ENCODE assay signal across 10 cellular contexts in genomic region chr1:89198081-89198480, GRCh38. TPM values are rescaled to one million over a fixed set of nuclear protein-coding genes. Genes with fewer than 3 reads are reported as not detected.
DNase-seq lines count a peak whose midpoint lies in the region; ATAC-seq and TF ChIP-seq lines count a peak whose summit lies in the region.
"Had no signal": no experiment of that assay in that cellular context is flagged by ENCODE, and none has a peak within 500 bp of the region (broad histone marks: within the 10 kb centered on the region; RNA-seq: fewer than 3 reads in every experiment).

No MANE protein-coding gene starts in this region.

- peak overlapping the region; percentile 51 for H3K4me3 ChIP-seq in colonic mucosa

- no peaks in the 10 kb centered on the region for H3K4me1 ChIP-seq in colonic mucosa

- no peak for DNase-seq in stimulated activated naive CD8-positive, alpha-beta T cell treated with anti-CD3 and anti-CD28 coated beads, Interleukin-15, Interleukin-2, amounts not matched to agents 100 U/mL and 50 U/mL, for 24 hours
- no peak for DNase-seq in colonic mucosa
- peak; percentile 6 for DNase-seq in naive B cell
- DNase-seq in HPDE6-E6E7 (ENCODE audit: extremely low spot score) = no peak
- DNase-seq in NCI-H69 (lab: John Stamatoyannopoulos, UW) = no peak
- DNase-seq in central memory CD4-positive, alpha-beta T cell = no peak
- DNase-seq: DMS153, kidney glomerular epithelial cell had no signal

- no peaks in the 10 kb centered on the region for H3K27me3 Mint-ChIP-seq in stimulated activated naive CD8-positive, alpha-beta T cell treated with anti-CD3 and anti-CD28 coated beads, Interleukin-15, Interleukin-2, amounts not matched to agents 100 ng/mL and 50 ng/mL, for 24 hours
- H3K27me3 Mint-ChIP-seq in naive B cell = no peaks in the 10 kb centered on the region

- no peak for ATAC-seq in stimulated activated naive CD8-positive, alpha-beta T cell treated with anti-CD3 and anti-CD28 coated beads, Interleukin-15, Interleukin-2, amounts not matched to agents 100 U/mL and 50 U/mL, for 24 hours
- ATAC-seq in naive B cell (ENCODE audit: low read depth in 2 of 2) (no peak), HG02798 (IDR thresholded peaks at IDR 0.05; ENCODE audit: poor library complexity, unreplicated experiment) (no peak)

- no peaks in the 10 kb centered on the region for H3K36me3 ChIP-seq in colonic mucosa

- peaks cover 84% of the 10 kb centered on the region for H3K4me1 Mint-ChIP-seq in stimulated activated naive CD8-positive, alpha-beta T cell treated with anti-CD3 and anti-CD28 coated beads, Interleukin-15, Interleukin-2, amounts not matched to agents 100 ng/mL and 50 ng/mL, for 24 hours (ENCODE audit: low read depth)
- H3K4me1 Mint-ChIP-seq in naive B cell = peaks cover 44 to 74% (median 53%) of the 10 kb centered on the region in 3 donors

- peak overlapping the region; percentile 76 for H3K27ac ChIP-seq in colonic mucosa

- TF ChIP-seq CTCF in colonic mucosa (IDR thresholded peaks at IDR 0.05) = no peak

- H3K4me3 Mint-ChIP-seq in stimulated activated naive CD8-positive, alpha-beta T cell treated with anti-CD3 and anti-CD28 coated beads, Interleukin-15, Interleukin-2, amounts not matched to agents 100 ng/mL and 50 ng/mL, for 24 hours = peak overlapping the region; percentile 94
- H3K4me3 Mint-ChIP-seq in naive B cell = peak overlapping the region; percentile 94 to 99 (median 97)

- peaks cover 34% of the 10 kb centered on the region for H3K36me3 Mint-ChIP-seq in stimulated activated naive CD8-positive, alpha-beta T cell treated with anti-CD3 and anti-CD28 coated beads, Interleukin-15, Interleukin-2, amounts not matched to agents 100 ng/mL and 50 ng/mL, for 24 hours (ENCODE audit: low read depth)
- peaks cover 16 to 23% of the 10 kb centered on the region in 2 donors for H3K36me3 Mint-ChIP-seq in naive B cell

- peak overlapping the region; percentile 52 to 79 for H3K9ac ChIP-seq in colonic mucosa (ENCODE audit: low read depth in 2 of 2, low read length in 2 of 2)

- no peaks in the 10 kb centered on the region for H3K9me3 ChIP-seq in colonic mucosa

- no peaks in the 10 kb centered on the region for H3K27me3 ChIP-seq in colonic mucosa

- no peaks in the 10 kb centered on the region for H3K9me3 Mint-ChIP-seq in stimulated activated naive CD8-positive, alpha-beta T cell treated with anti-CD3 and anti-CD28 coated beads, Interleukin-15, Interleukin-2, amounts not matched to agents 100 ng/mL and 50 ng/mL, for 24 hours
- no peaks in the 10 kb centered on the region for H3K9me3 Mint-ChIP-seq in naive B cell

- H3K27ac Mint-ChIP-seq in stimulated activated naive CD8-positive, alpha-beta T cell treated with anti-CD3 and anti-CD28 coated beads, Interleukin-15, Interleukin-2, amounts not matched to agents 100 ng/mL and 50 ng/mL, for 24 hours = peak overlapping the region; percentile 99
- peak overlapping the region; percentile 90 to 98 (median 96) for H3K27ac Mint-ChIP-seq in naive B cell

- intact Hi-C loops in colonic mucosa (cut with DNase I) = no loop called here

RNA-seq across cellular contexts. Expression of gene GBP4, which starts 0.7 kb away (rescaled TPM):
- 1 to 10 TPM; 2.1 to 4.9 TPM for total RNA-seq in colonic mucosa
- 10 to 100 TPM; 13.3 to 38.9 (median 22.8) TPM for polyA plus RNA-seq in naive B cell (ENCODE audit: low read depth in 6 of 6)

RNA-seq across cellular contexts. Expression of gene GBP7, which starts 22.3 kb away (rescaled TPM):
- not detected for total RNA-seq in colonic mucosa
- polyA plus RNA-seq in naive B cell (ENCODE audit: low read depth in 6 of 6) = under 1 TPM in 1 of 6 donors, not detected in 5; 0.15 TPM
